Comparison of ENCODE assay signal across 21 cellular contexts in genomic region chr1:30735124-30735523, GRCh38. TPM values are rescaled to one million over a fixed set of nuclear protein-coding genes. Genes with fewer than 3 reads are reported as not detected.
DNase-seq lines count a peak whose midpoint lies in the region; ATAC-seq and TF ChIP-seq lines count a peak whose summit lies in the region.
"Had no signal": no experiment of that assay in that cellular context is flagged by ENCODE, and none has a peak within 500 bp of the region (broad histone marks: within the 10 kb centered on the region; RNA-seq: fewer than 3 reads in every experiment).

No MANE protein-coding gene starts in this region.

- H3K27ac ChIP-seq in left ventricle myocardium inferior (replicated peaks) (no peak overlapping the region), upper lobe of right lung (no peak overlapping the region)
- H3K27ac ChIP-seq: psoas muscle, suprapubic skin had no signal

- POLR2A ChIA-PET in T-cell (lab: Charles Lee) = no interaction called here

- H3K4me3 Mint-ChIP-seq in T-cell = no peak overlapping the region
- H3K4me3 Mint-ChIP-seq: T-helper 1 cell treated with Interleukin-12 subunit alpha and Interleukin-12 subunit beta and Interleukin-4 antibody, amounts not matched to agents 30 μg/mL and 1 μg/mL, for 36 hours had no signal

- H3K36me3 Mint-ChIP-seq in T-cell = peaks cover 61% of the 10 kb centered on the region

- H3K27me3 ChIP-seq in left ventricle myocardium inferior (ENCODE audit: low read depth) = peaks cover 12% of the 10 kb centered on the region
- no peaks in the 10 kb centered on the region for H3K27me3 ChIP-seq in upper lobe of right lung
- H3K27me3 ChIP-seq: suprapubic skin had no signal

- H3K4me1 ChIP-seq in left ventricle myocardium inferior (peaks cover 7% of the 10 kb centered on the region), upper lobe of right lung (no peaks in the 10 kb centered on the region)
- H3K4me1 ChIP-seq: psoas muscle had no signal

- peaks cover 37 to 56% (median 50%) of the 10 kb centered on the region in 3 donors for H3K4me1 Mint-ChIP-seq in T-cell

- H3K9me3 ChIP-seq in left ventricle myocardium inferior (replicated peaks) (no peaks in the 10 kb centered on the region), upper lobe of right lung (no peaks in the 10 kb centered on the region)
- H3K9me3 ChIP-seq: psoas muscle, suprapubic skin had no signal

- H3K27ac Mint-ChIP-seq in T-cell = peak overlapping the region; percentile 56 to 69
- H3K27ac Mint-ChIP-seq: T-helper 1 cell treated with Interleukin-12 subunit alpha and Interleukin-12 subunit beta and Interleukin-4 antibody, amounts not matched to agents 30 μg/mL and 1 μg/mL, for 36 hours had no signal

- no peak overlapping the region for H3K4me3 ChIP-seq in left ventricle myocardium inferior
- no peak overlapping the region for H3K4me3 ChIP-seq in upper lobe of right lung
- H3K4me3 ChIP-seq: lung, psoas muscle, smooth muscle cell, suprapubic skin had no signal

- TF ChIP-seq CTCF in left ventricle myocardium inferior (IDR thresholded peaks at IDR 0.05; ENCODE audit: borderline replicate concordance) (no peak), upper lobe of right lung (IDR thresholded peaks at IDR 0.05) (no peak)

- ATAC-seq in Right ventricle myocardium inferior (peak; percentile 82), T-cell (replicated peaks in 1 of 4) (no peak), upper lobe of right lung (peak; percentile 60), HG03460 (IDR thresholded peaks at IDR 0.05; ENCODE audit: unreplicated experiment) (no peak), HG03521 (IDR thresholded peaks at IDR 0.05; ENCODE audit: unreplicated experiment) (no peak)
- ATAC-seq: esophagus mucosa, HCT116, psoas muscle had no signal

- CTCF ChIA-PET in T-cell (lab: Charles Lee) = no interaction called here

- DNase-seq in Right ventricle myocardium inferior (ENCODE audit: missing footprints) (no peak), cardiac septum (ENCODE audit: low spot score) (no peak), T-cell (no peak), left ventricle myocardium inferior (peak; percentile 34), upper lobe of right lung (no peak), DMS53 treated with DMSO at 0.1 percent for 48 hours (lab: John Stamatoyannopoulos, UW; ENCODE audit: unreplicated experiment) (no peak)
- DNase-seq: activated gamma-delta T cell treated with Interleukin-2 at 50 U/mL for 16 hours; NCI-H1436; psoas muscle; stimulated activated CD4-positive, alpha-beta T cell treated with anti-CD3 and anti-CD28 coated beads, Interleukin-4, amount 100 ng/mL, for 4 hours; stimulated activated CD8-positive, alpha-beta memory T cell treated with anti-CD3 and anti-CD28 coated beads, Interleukin-4, amount 100 ng/mL, for 48 hours had no signal

- H3K36me3 ChIP-seq in left ventricle myocardium inferior (no peaks in the 10 kb centered on the region), upper lobe of right lung (peaks cover 50% of the 10 kb centered on the region)

- intact Hi-C loops in Right ventricle myocardium inferior (cut with DNase I) = no loop called here
- intact Hi-C loops in cardiac septum (cut with DNase I) = no loop called here
- intact Hi-C loops in left ventricle myocardium inferior (cut with micrococcal nuclease) = no loop called here
- intact Hi-C loops in upper lobe of right lung (cut with DNase I) = no loop called here

- no peaks in the 10 kb centered on the region for H3K9me3 Mint-ChIP-seq in T-cell
- H3K9me3 Mint-ChIP-seq: T-helper 1 cell treated with Interleukin-12 subunit alpha and Interleukin-12 subunit beta and Interleukin-4 antibody, amounts not matched to agents 30 μg/mL and 1 μg/mL, for 36 hours had no signal

- no peaks in the 10 kb centered on the region for H3K27me3 Mint-ChIP-seq in T-cell

RNA-seq across cellular contexts. Expression of gene MATN1, which starts 11.7 kb away (rescaled TPM):
- total RNA-seq in Right ventricle myocardium inferior (not detected), cardiac septum (not detected), T-cell (1 to 10 TPM in 2 of 5 donors, under 1 TPM in 3; 0.20 to 5.5 (median 0.60) TPM), left ventricle myocardium inferior (not detected), upper lobe of right lung (not detected)
- total RNA-seq: esophagus mucosa, glomerular endothelial cell, HT-29, psoas muscle had no signal

RNA-seq across cellular contexts. Expression of gene LAPTM5, which starts 22.4 kb away (rescaled TPM):
- 31.5 TPM for total RNA-seq in Right ventricle myocardium inferior
- total RNA-seq in cardiac septum = 14.2 TPM
- 100 to 1,000 TPM; 529 to 586 (median 559) TPM for total RNA-seq in T-cell
- 18.8 TPM for total RNA-seq in left ventricle myocardium inferior
- 424 TPM for total RNA-seq in upper lobe of right lung

Comparison
In these comparisons a context has a peak if more than half of its experiments do, and no peak if none do; other contexts are left out.
1. ATAC-seq: peak in Right ventricle myocardium inferior (single experiment) and upper lobe of right lung (single experiment); none in T-cell (0 of 4), HG03460 (single experiment) and HG03521 (single experiment).
2. RNA of gene LAPTM5, which starts 22.4 kb away (total RNA-seq): 529 to 586 TPM in T-cell and 424 TPM in upper lobe of right lung (single experiment); 31.5 TPM in Right ventricle myocardium inferior (single experiment), 18.8 TPM in left ventricle myocardium inferior (single experiment) and 14.2 TPM in cardiac septum (single experiment); every median in the first group is over 10 times any median in the second.